In the genomic region with DNA sequence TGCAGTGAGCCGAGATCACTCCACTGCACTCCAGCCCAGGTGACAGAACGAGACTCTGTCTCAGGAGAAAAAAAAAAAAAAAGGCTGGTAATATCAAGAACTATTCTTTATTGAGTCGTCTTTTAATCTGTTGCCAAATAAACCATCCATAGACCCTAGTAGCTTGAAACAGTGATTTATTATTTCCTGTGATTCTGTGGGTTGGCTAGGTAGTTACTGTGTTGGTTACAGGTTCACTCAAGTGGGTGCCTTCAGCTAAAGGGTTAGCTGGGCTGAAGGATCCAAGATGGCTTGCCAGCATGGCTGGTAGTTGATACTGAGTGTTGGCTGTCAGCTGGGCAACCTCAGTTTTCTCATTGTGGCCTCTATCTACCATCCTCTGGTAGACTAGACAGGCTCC, we compare ENCODE assay signal across 19 cellular contexts. TPM values are rescaled to one million over a fixed set of nuclear protein-coding genes. Genes with fewer than 3 reads are reported as not detected.
DNase-seq lines count a peak whose midpoint lies in the region; TF ChIP-seq lines count a peak whose summit lies in the region.
"Had no signal": no experiment of that assay in that cellular context is flagged by ENCODE, and none has a peak within 500 bp of the region (broad histone marks: within the 10 kb centered on the region; RNA-seq: fewer than 3 reads in every experiment).

No MANE protein-coding gene starts in this region.

- no peak overlapping the region for H3K27ac ChIP-seq in thyroid gland
- H3K27ac ChIP-seq: 22Rv1; BLaER1 treated with 17β-estradiol and CSF1 and Interleukin-3, amounts not matched to agents 10 nM and 100 nM; C4-2B had no signal

- DNase-seq in NCI-H2029 treated with DMSO at 0.1 percent for 48 hours (lab: John Stamatoyannopoulos, UW): peak; percentile 23
- no peak for DNase-seq in NCI-H2029 (lab: John Stamatoyannopoulos, UW)
- DNase-seq in M059J (ENCODE audit: low read depth): peak; percentile 59
- DNase-seq in kidney tubule cell (ENCODE audit: low spot score): peak; percentile 57
- DNase-seq in renal cortical epithelial cell (ENCODE audit: low read depth): peak; percentile 59
- no peak for DNase-seq in hypothalamus (lab: John Stamatoyannopoulos, UW)
- DNase-seq in activated CD4-positive, alpha-beta T cell treated with anti-CD3 and anti-CD28 coated beads, Interleukin-2, amount 50 U/mL, for 4 hours: no peak
- no peak for DNase-seq in thyroid gland
- DNase-seq: AML-193; Caco-2; Calu3; CD4-positive, alpha-beta T cell; CD8-positive, alpha-beta T cell; DMS79 treated with DMSO at 0.1 percent for 48 hours; GF-D8 had no signal

- H3K4me3 ChIP-seq in thyroid gland (replicated peaks in 1 of 3): no peak overlapping the region
- H3K4me3 ChIP-seq: BLaER1 treated with 17β-estradiol and CSF1 and Interleukin-3, amounts not matched to agents 10 nM and 100 nM had no signal

- no peak for TF ChIP-seq CTCF in thyroid gland (IDR thresholded peaks at IDR 0.05)

- no peaks in the 10 kb centered on the region for H3K9me3 ChIP-seq in thyroid gland
- H3K9me3 ChIP-seq: BLaER1 treated with 17β-estradiol and CSF1 and Interleukin-3, amounts not matched to agents 10 nM and 100 nM; Caco-2 had no signal

- WGBS in thyroid gland, 2 donors: 93 to 95% methylated on average over 3 of the region's 3 CpGs

- no peak for TF ChIP-seq POLR2A in thyroid gland (IDR thresholded peaks at IDR 0.05)

- no peaks in the 10 kb centered on the region for H3K36me3 ChIP-seq in thyroid gland
- H3K36me3 ChIP-seq: BLaER1 treated with 17β-estradiol and CSF1 and Interleukin-3, amounts not matched to agents 10 nM and 100 nM had no signal

- H3K4me1 ChIP-seq in thyroid gland: peaks cover 0 to 9% of the 10 kb centered on the region in 2 donors
- H3K4me1 ChIP-seq: BLaER1 treated with 17β-estradiol and CSF1 and Interleukin-3, amounts not matched to agents 10 nM and 100 nM had no signal

- no peaks in the 10 kb centered on the region for H3K27me3 ChIP-seq in thyroid gland
- H3K27me3 ChIP-seq: BLaER1 treated with 17β-estradiol and CSF1 and Interleukin-3, amounts not matched to agents 10 nM and 100 nM had no signal

- intact Hi-C loops in thyroid gland (cut with DNase I): no loop called here

RNA-seq across cellular contexts. Expression of a gene that starts 9.2 kb away (rescaled TPM):
- total RNA-seq in M059J (2014; rRNA removed; shearing (Covaris generic)): 10.1 and 11.5 TPM in 2 replicates
- total RNA-seq in renal cortical epithelial cell: 9.5 and 16.7 TPM in 2 replicates
- total RNA-seq in thyroid gland: 10 to 100 TPM; 12.6 to 30.6 (median 24.0) TPM
- total RNA-seq: A673 had no signal

RNA-seq across cellular contexts. Expression of a gene that starts 53.6 kb away (rescaled TPM):
- 1.9 and 2.1 TPM in 2 replicates for total RNA-seq in M059J (2014; rRNA removed; shearing (Covaris generic))
- 1.5 and 1.7 TPM in 2 replicates for total RNA-seq in renal cortical epithelial cell
- 1 to 10 TPM; 1.5 to 4.6 (median 3.2) TPM for total RNA-seq in thyroid gland

Comparison
In these comparisons a context has a peak if more than half of its experiments do, and no peak if none do; other contexts are left out.
1. DNase-seq: peak in NCI-H2029 treated with DMSO at 0.1 percent for 48 hours (single experiment), M059J (single experiment), kidney tubule cell (single experiment) and renal cortical epithelial cell (single experiment); none in NCI-H2029 (single experiment), hypothalamus (0 of 51), activated CD4-positive, alpha-beta T cell treated with anti-CD3 and anti-CD28 coated beads, Interleukin-2, amount 50 U/mL, for 4 hours (0 of 2) and thyroid gland (0 of 2).